Comparison of ENCODE assay signal across 12 cellular contexts in genomic region chr2:126467367-126468054, GRCh38.
DNase-seq lines count a peak whose midpoint lies in the region; ATAC-seq and TF ChIP-seq lines count a peak whose summit lies in the region.
"Had no signal": no experiment of that assay in that cellular context is flagged by ENCODE, and none has a peak within 500 bp of the region (broad histone marks: within the 10 kb centered on the region; RNA-seq: fewer than 3 reads in every experiment).

No MANE protein-coding gene starts in this region.

- H3K4me1 ChIP-seq in CD8-positive, alpha-beta T cell (ENCODE audit: insufficient read depth, low read length), result no peaks in the 10 kb centered on the region
- H3K4me1 ChIP-seq: lower lobe of right lung had no signal

- H3K9me3 ChIP-seq in CD8-positive, alpha-beta T cell (ENCODE audit: low read length), result no peaks in the 10 kb centered on the region
- H3K9me3 ChIP-seq: lower lobe of right lung had no signal

- POLR2A ChIA-PET in CD8-positive, alpha-beta T cell (lab: Charles Lee), result no interaction called here
- POLR2A ChIA-PET in HEK293T (lab: Yijun Ruan, JAX), result no interaction called here

- CTCF ChIA-PET in CD8-positive, alpha-beta T cell (lab: Charles Lee), result no interaction called here
- CTCF ChIA-PET in HEK293T (lab: Yijun Ruan, JAX), result no interaction called here

- intact Hi-C loops in CD8-positive, alpha-beta T cell (cut with DNase I, micrococcal nuclease), result no loop called here

- ATAC-seq in CD8-positive, alpha-beta T cell, result peak; percentile 77
- ATAC-seq in GM18907 (IDR thresholded peaks at IDR 0.05; ENCODE audit: unreplicated experiment) (peak; percentile 97), GM21786 (IDR thresholded peaks at IDR 0.05; ENCODE audit: unreplicated experiment) (peak; percentile 74), HG03196 (IDR thresholded peaks at IDR 0.05; ENCODE audit: unreplicated experiment) (peak; percentile 95), SK-N-SH treated with all-trans-retinoic acid at 6 μM for 48 hours (no peak)
- ATAC-seq: lower lobe of right lung had no signal

- peaks cover 15% of the 10 kb centered on the region for H3K4me1 Mint-ChIP-seq in CD8-positive, alpha-beta T cell (ENCODE audit: low read depth)

- no peaks in the 10 kb centered on the region for H3K9me3 Mint-ChIP-seq in CD8-positive, alpha-beta T cell

- peak overlapping the region; percentile 69 for H3K27ac Mint-ChIP-seq in CD8-positive, alpha-beta T cell

- no peak overlapping the region for H3K27ac ChIP-seq in CD8-positive, alpha-beta T cell (ENCODE audit: low read depth, low read length)
- H3K27ac ChIP-seq: dorsolateral prefrontal cortex, lower lobe of right lung, PC-9 had no signal

- peaks cover 6% of the 10 kb centered on the region for H3K27me3 Mint-ChIP-seq in CD8-positive, alpha-beta T cell (ENCODE audit: low read depth)

- H3K27me3 ChIP-seq in CD8-positive, alpha-beta T cell (ENCODE audit: insufficient read depth, low read length), result no peaks in the 10 kb centered on the region

- no peak for TF ChIP-seq CTCF in CD8-positive, alpha-beta T cell (IDR thresholded peaks at IDR 0.05)

- H3K36me3 ChIP-seq in CD8-positive, alpha-beta T cell (ENCODE audit: insufficient read depth, low read length), result no peaks in the 10 kb centered on the region
- H3K36me3 ChIP-seq: lower lobe of right lung had no signal

- no peak overlapping the region for H3K4me3 Mint-ChIP-seq in CD8-positive, alpha-beta T cell

- H3K36me3 Mint-ChIP-seq in CD8-positive, alpha-beta T cell, result no peaks in the 10 kb centered on the region

- DNase-seq in CD8-positive, alpha-beta T cell, result peak in 1 of 7 experiments; percentile 23
- DNase-seq in HEK293T (ENCODE audit: extremely low spot score) (no peak), T-helper 9 cell (no peak), AG08396 (ENCODE audit: low spot score) (no peak)
- DNase-seq: dorsolateral prefrontal cortex, lower lobe of right lung, NCI-H1694, PC-9 had no signal

- no peak overlapping the region for H3K4me3 ChIP-seq in CD8-positive, alpha-beta T cell (ENCODE audit: low read depth, low read length)
- H3K4me3 ChIP-seq: dorsolateral prefrontal cortex, lower lobe of right lung, PC-9 had no signal

TF ChIP-seq in HEK293T, 16 proteins besides CTCF, POLR2A, EP300 and RAD21:
- no peak for TF ChIP-seq SUZ12 (IDR thresholded peaks at IDR 0.05)
- no peak for TF ChIP-seq NFRKB (IDR thresholded peaks at IDR 0.05)
- no peak for TF ChIP-seq PKNOX1 (IDR thresholded peaks at IDR 0.05)
- no peak for TF ChIP-seq BHLHE40 (IDR thresholded peaks at IDR 0.05; ENCODE audit: borderline replicate concordance)
- no peak for TF ChIP-seq FOXM1 (IDR thresholded peaks at IDR 0.05; ENCODE audit: borderline replicate concordance)
- no peak for TF ChIP-seq L3MBTL2 (conservative IDR thresholded peaks at IDR 0.05)
- no peak for TF ChIP-seq ELF4 (IDR thresholded peaks at IDR 0.05)
- no peak for TF ChIP-seq HDGF (IDR thresholded peaks at IDR 0.05; ENCODE audit: borderline replicate concordance)
- no peak for TF ChIP-seq ZNF384 (IDR thresholded peaks at IDR 0.05)

TF ChIP-seq in SK-N-SH treated with all-trans-retinoic acid at 6 μM for 48 hours, 23 proteins besides CTCF, POLR2A, EP300 and RAD21:
- TF ChIP-seq GLIS3 (CRISPR knock-in tag; IDR thresholded peaks at IDR 0.05) (no peak), POU6F1 (CRISPR knock-in tag; IDR thresholded peaks at IDR 0.05; ENCODE audit: borderline replicate concordance, low read depth) (no peak), CSRNP3 (CRISPR knock-in tag; IDR thresholded peaks at IDR 0.05) (no peak), ZFP30 (CRISPR knock-in tag; IDR thresholded peaks at IDR 0.05) (no peak), ISL1 (CRISPR knock-in tag; IDR thresholded peaks at IDR 0.05) (no peak), ZNF8 (CRISPR knock-in tag; IDR thresholded peaks at IDR 0.05) (no peak), PPARA (CRISPR knock-in tag; IDR thresholded peaks at IDR 0.05; ENCODE audit: borderline replicate concordance) (no peak), TCF4 (CRISPR knock-in tag; IDR thresholded peaks at IDR 0.05; ENCODE audit: borderline replicate concordance) (no peak), ARNTL (CRISPR knock-in tag; IDR thresholded peaks at IDR 0.05; ENCODE audit: borderline replicate concordance, low read depth) (no peak), ZC3H10 (CRISPR knock-in tag; IDR thresholded peaks at IDR 0.05) (no peak), TSHZ2 (CRISPR knock-in tag; IDR thresholded peaks at IDR 0.05) (no peak), ZFP3 (CRISPR knock-in tag; IDR thresholded peaks at IDR 0.05) (no peak), BACH2 (CRISPR knock-in tag; IDR thresholded peaks at IDR 0.05; ENCODE audit: borderline replicate concordance) (no peak)
